17 cellular contexts compared by ENCODE assay signal in genomic region chr11:17986711-17987220, GRCh38. TPM values are rescaled to one million over a fixed set of nuclear protein-coding genes. Genes with fewer than 3 reads are reported as not detected.
DNase-seq lines count a peak whose midpoint lies in the region; ATAC-seq and TF ChIP-seq lines count a peak whose summit lies in the region.
"Had no signal": no experiment of that assay in that cellular context is flagged by ENCODE, and none has a peak within 500 bp of the region (broad histone marks: within the 10 kb centered on the region; RNA-seq: fewer than 3 reads in every experiment).

No MANE protein-coding gene starts in this region.

- H3F3A ChIP-seq in smooth muscle cell (ENCODE audit: low read depth), result no peaks in the 10 kb centered on the region

- H3K9me3 ChIP-seq in skeletal muscle tissue (ENCODE audit: control insufficient read depth in 3 of 3, low read length in 3 of 3) (no peaks in the 10 kb centered on the region), smooth muscle cell (replicated peaks; ENCODE audit: low read depth) (no peaks in the 10 kb centered on the region)
- H3K9me3 ChIP-seq: body of pancreas, ovary had no signal

- peak; percentile 62 for ATAC-seq in SK-N-SH treated with all-trans-retinoic acid at 6 μM for 48 hours
- ATAC-seq in GM18907 (IDR thresholded peaks at IDR 0.05; ENCODE audit: unreplicated experiment), result no peak
- no peak for ATAC-seq in HG03460 (IDR thresholded peaks at IDR 0.05; ENCODE audit: unreplicated experiment)
- ATAC-seq: K562 had no signal

- 97% methylated on average over 1 of the region's 1 CpG for WGBS in smooth muscle cell (ENCODE audit: low lambda C conversion rate)

- no peak for DNase-seq in GM10266 (ENCODE audit: extremely low spot score)
- no peak for DNase-seq in foreskin fibroblast
- no peak for DNase-seq in smooth muscle cell (lab: John Stamatoyannopoulos, UW; ENCODE audit: unreplicated experiment)
- no peak for DNase-seq in kidney tubule cell (ENCODE audit: low spot score)
- DNase-seq: activated CD4-positive, alpha-beta T cell treated with anti-CD3 and anti-CD28 coated beads for 48 hours; activated T-cell treated with anti-CD3 and anti-CD28 coated beads, Interleukin-2, amount 50 U/mL, for 48 hours; GF-D8; NCI-H1417 treated with DMSO at 0.1 percent for 48 hours; NCI-H510A treated with DMSO at 0.1 percent for 48 hours; T-helper 2 cell had no signal

- H3K4me2 ChIP-seq in smooth muscle cell, result no peak overlapping the region

- H3K27me3 ChIP-seq in skeletal muscle tissue (ENCODE audit: control insufficient read depth in 3 of 3, insufficient read depth in 3 of 3, low read length in 3 of 3) (no peaks in the 10 kb centered on the region), smooth muscle cell (ENCODE audit: low read depth) (no peaks in the 10 kb centered on the region)
- H3K27me3 ChIP-seq: body of pancreas, ovary had no signal

- H3K79me2 ChIP-seq in smooth muscle cell (ENCODE audit: low read depth), result no peaks in the 10 kb centered on the region

- no peaks in the 10 kb centered on the region for H4K20me1 ChIP-seq in smooth muscle cell (ENCODE audit: low read depth)

- no peak overlapping the region for H2AFZ ChIP-seq in smooth muscle cell (ENCODE audit: low read depth)

- peak overlapping the region; percentile 71 for H3K27ac ChIP-seq in skeletal muscle tissue (ENCODE audit: low read depth, low read length)
- no peak overlapping the region for H3K27ac ChIP-seq in smooth muscle cell (ENCODE audit: low read depth)

- H3K4me1 ChIP-seq in skeletal muscle tissue (ENCODE audit: control insufficient read depth in 3 of 3, insufficient read depth in 3 of 3, low read length in 3 of 3) (peaks cover 12 to 28% (median 12%) of the 10 kb centered on the region in 3 donors), smooth muscle cell (ENCODE audit: low read depth) (no peaks in the 10 kb centered on the region)

- H3K9ac ChIP-seq in skeletal muscle tissue (ENCODE audit: low read depth in 1 of 3, low read length in 3 of 3) (no peak overlapping the region), smooth muscle cell (ENCODE audit: low read depth) (no peak overlapping the region)

- no peak overlapping the region for H3K4me3 ChIP-seq in foreskin fibroblast (ENCODE audit: low read depth in 1 of 2, low read length in 2 of 2)
- H3K4me3 ChIP-seq in skeletal muscle tissue (ENCODE audit: low read length in 3 of 3), result no peak overlapping the region
- no peak overlapping the region for H3K4me3 ChIP-seq in smooth muscle cell
- H3K4me3 ChIP-seq: body of pancreas, K562, ovary had no signal

- TF ChIP-seq CTCF in GM10266 (IDR thresholded peaks at IDR 0.05; ENCODE audit: control insufficient read depth, insufficient read depth, low read depth, missing control alignments) (peak; percentile 4), foreskin fibroblast (IDR thresholded peaks at IDR 0.05; ENCODE audit: low read depth, low read length) (peak; percentile 11), smooth muscle cell (IDR thresholded peaks at IDR 0.05; ENCODE audit: borderline replicate concordance, insufficient read depth, poor library complexity, severe bottlenecking) (no peak)

- peaks cover 0 to 12% (median 10%) of the 10 kb centered on the region in 3 donors for H3K36me3 ChIP-seq in skeletal muscle tissue (ENCODE audit: control insufficient read depth in 3 of 3, insufficient read depth in 3 of 3, low read length in 3 of 3)
- H3K36me3 ChIP-seq in smooth muscle cell (ENCODE audit: low read depth), result no peaks in the 10 kb centered on the region
- H3K36me3 ChIP-seq: ovary had no signal

TF ChIP-seq in SK-N-SH treated with all-trans-retinoic acid at 6 μM for 48 hours, 23 proteins besides CTCF, POLR2A, EP300 and RAD21:
- TF ChIP-seq ZFP3 (CRISPR knock-in tag; IDR thresholded peaks at IDR 0.05) (no peak), ARNTL (CRISPR knock-in tag; IDR thresholded peaks at IDR 0.05; ENCODE audit: borderline replicate concordance, low read depth) (no peak), CSDC2 (CRISPR knock-in tag; IDR thresholded peaks at IDR 0.05) (no peak), PPARA (CRISPR knock-in tag; IDR thresholded peaks at IDR 0.05; ENCODE audit: borderline replicate concordance) (no peak), SNAI2 (CRISPR knock-in tag; IDR thresholded peaks at IDR 0.05) (no peak), CSRNP3 (CRISPR knock-in tag; IDR thresholded peaks at IDR 0.05) (no peak)
- TF ChIP-seq, protein P1, sequence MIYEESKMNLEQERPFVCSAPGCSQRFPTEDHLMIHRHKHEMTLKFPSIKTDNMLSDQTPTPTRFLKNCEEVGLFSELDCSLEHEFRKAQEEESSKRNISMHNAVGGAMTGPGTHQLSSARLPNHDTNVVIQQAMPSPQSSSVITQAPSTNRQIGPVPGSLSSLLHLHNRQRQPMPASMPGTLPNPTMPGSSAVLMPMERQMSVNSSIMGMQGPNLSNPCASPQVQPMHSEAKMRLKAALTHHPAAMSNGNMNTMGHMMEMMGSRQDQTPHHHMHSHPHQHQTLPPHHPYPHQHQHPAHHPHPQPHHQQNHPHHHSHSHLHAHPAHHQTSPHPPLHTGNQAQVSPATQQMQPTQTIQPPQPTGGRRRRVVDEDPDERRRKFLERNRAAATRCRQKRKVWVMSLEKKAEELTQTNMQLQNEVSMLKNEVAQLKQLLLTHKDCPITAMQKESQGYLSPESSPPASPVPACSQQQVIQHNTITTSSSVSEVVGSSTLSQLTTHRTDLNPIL (CRISPR knock-in tag; IDR thresholded peaks at IDR 0.05; ENCODE audit: low read depth), result no peak

RNA-seq across cellular contexts. Expression of gene SERGEF, which starts 26.1 kb away (rescaled TPM):
- total RNA-seq in skeletal muscle tissue, result 16.2 TPM
- 4.9 and 8.1 TPM in 2 replicates for total RNA-seq in smooth muscle cell
- 7.4 and 9.8 TPM in 2 replicates for polyA plus RNA-seq in smooth muscle cell

RNA-seq across cellular contexts. Expression of gene TPH1, which starts 59.3 kb away (rescaled TPM):
- total RNA-seq in skeletal muscle tissue, result under 0.01 TPM
- total RNA-seq in smooth muscle cell, result 0.09 TPM in 1 of 2 replicates, not detected in the other
- polyA plus RNA-seq in smooth muscle cell, result not detected in 2 replicates
